In genomic region chr22:45240810-45241631, GRCh38 we compare ENCODE assay signal across 8 cellular contexts. TPM values are rescaled to one million over a fixed set of nuclear protein-coding genes. Genes with fewer than 3 reads are reported as not detected.
DNase-seq lines count a peak whose midpoint lies in the region; ATAC-seq and TF ChIP-seq lines count a peak whose summit lies in the region.

Gene KIAA0930, minus strand, starts transcription at chr22:45240894. Its CDS starts 191 bp downstream, at chr22:45240703.

- peaks cover 11 to 42% (median 28%) of the 10 kb centered on the region in 3 donors for H3K4me1 Mint-ChIP-seq in IgD-negative memory B cell
- H3K4me1 Mint-ChIP-seq in T-helper 17 cell, result peaks cover 21% of the 10 kb centered on the region

- no peaks in the 10 kb centered on the region for H3K36me3 ChIP-seq in adrenal gland (replicated peaks in 1 of 2)
- H3K36me3 ChIP-seq in heart right ventricle, result peaks cover 0 to 19% (median 0%) of the 10 kb centered on the region in 9 donors
- H3K36me3 ChIP-seq in tibial nerve, result peaks cover 0 to 13% (median 0%) of the 10 kb centered on the region in 3 donors

- intact Hi-C loops in adrenal gland (cut with DNase I) (loop anchor here in 1 of 2 donors (10.0 kb wide), 1 partner anchor 76 kb away; the partner anchor contains the start of gene NUP50), heart right ventricle (cut with DNase I) (loop anchor here in 1 of 10 donors (10.0 kb wide), 1 partner anchor 544 kb away; no protein-coding TSS in a partner anchor), posterior cingulate gyrus (cut with DNase I) (no loop called here)

- TF ChIP-seq CTCF in adrenal gland (IDR thresholded peaks at IDR 0.05) (no peak), heart right ventricle (IDR thresholded peaks at IDR 0.05) (no peak), tibial nerve (IDR thresholded peaks at IDR 0.05) (no peak)

- TF ChIP-seq EP300 in tibial nerve (IDR thresholded peaks at IDR 0.05), result no peak

- peaks cover 0 to 25% of the 10 kb centered on the region in 2 donors for H3K4me1 ChIP-seq in adrenal gland (replicated peaks in 1 of 2)
- H3K4me1 ChIP-seq in heart right ventricle, result peaks cover 3 to 50% (median 17%) of the 10 kb centered on the region in 9 donors
- H3K4me1 ChIP-seq in tibial nerve, result peaks cover 0 to 60% (median 27%) of the 10 kb centered on the region in 4 donors

- peak; percentile 69 for DNase-seq in DMS 273 (lab: John Stamatoyannopoulos, UW; ENCODE audit: unreplicated experiment)
- no peak for DNase-seq in DMS 273 treated with DMSO at 0.1 percent for 48 hours (lab: John Stamatoyannopoulos, UW)
- peak; percentile 50 to 80 (median 78) for DNase-seq in T-helper 17 cell
- peak; percentile 78 to 90 (median 85) for DNase-seq in adrenal gland
- DNase-seq in heart right ventricle, result peak; percentile 83 to 90
- peak; percentile 55 to 96 (median 75) for DNase-seq in posterior cingulate gyrus
- peak; percentile 65 to 73 for DNase-seq in tibial nerve (ENCODE audit: low spot score in 2 of 2)

- peaks cover 2% of the 10 kb centered on the region for H3K36me3 Mint-ChIP-seq in IgD-negative memory B cell
- peaks cover 2% of the 10 kb centered on the region for H3K36me3 Mint-ChIP-seq in T-helper 17 cell (ENCODE audit: low read depth)

- H3K27me3 Mint-ChIP-seq in IgD-negative memory B cell, result no peaks in the 10 kb centered on the region
- H3K27me3 Mint-ChIP-seq in T-helper 17 cell, result no peaks in the 10 kb centered on the region

- peak within 1 kb of the TSS; percentile 87 to 98 (median 94) for H3K4me3 Mint-ChIP-seq in IgD-negative memory B cell
- peak within 1 kb of the TSS; percentile 97 for H3K4me3 Mint-ChIP-seq in T-helper 17 cell

- H3K27ac ChIP-seq in adrenal gland, result peak within 1 kb of the TSS in 1 of 5 donors; percentile 46
- H3K27ac ChIP-seq in heart right ventricle, result peak within 1 kb of the TSS in 6 of 10 donors; percentile 19 to 80 (median 42)
- peak within 1 kb of the TSS in 3 of 4 donors; percentile 74 to 85 (median 78) for H3K27ac ChIP-seq in tibial nerve

- H3K4me3 ChIP-seq in adrenal gland, result peak within 1 kb of the TSS in 3 of 4 donors; percentile 40 to 85 (median 49)
- peak within 1 kb of the TSS; percentile 44 to 77 (median 62) for H3K4me3 ChIP-seq in heart right ventricle
- H3K4me3 ChIP-seq in tibial nerve, result peak within 1 kb of the TSS; percentile 62 to 89 (median 74)

- TF ChIP-seq POLR2A in adrenal gland (IDR thresholded peaks at IDR 0.05), result no peak
- no peak for TF ChIP-seq POLR2A in tibial nerve (IDR thresholded peaks at IDR 0.05)

- H3K9me3 Mint-ChIP-seq in IgD-negative memory B cell, result no peaks in the 10 kb centered on the region

- ATAC-seq in T-helper 17 cell (peak; percentile 81), heart right ventricle (peak; percentile 69 to 87 (median 78))

- H3K27ac Mint-ChIP-seq in IgD-negative memory B cell, result peak within 1 kb of the TSS; percentile 79 to 90 (median 85)
- H3K27ac Mint-ChIP-seq in T-helper 17 cell, result peak within 1 kb of the TSS; percentile 87

- H3K27me3 ChIP-seq in adrenal gland (no peaks in the 10 kb centered on the region), heart right ventricle (no peaks in the 10 kb centered on the region), tibial nerve (no peaks in the 10 kb centered on the region)

- WGBS in adrenal gland, 4 donors, result 7 to 50% (median 20%) methylated on average over 4 to 61 of the region's 66 CpGs
- 9 to 11% methylated on average over 30 to 60 of the region's 66 CpGs for WGBS in heart right ventricle, 2 donors
- 20 to 22% methylated on average over 19 to 20 of the region's 66 CpGs for WGBS in tibial nerve, 2 donors

- H3K9me3 ChIP-seq in T-helper 17 cell (ENCODE audit: control insufficient read depth, low read length, poor library complexity, severe bottlenecking), result no peaks in the 10 kb centered on the region
- no peaks in the 10 kb centered on the region for H3K9me3 ChIP-seq in adrenal gland (replicated peaks in 1 of 3)
- H3K9me3 ChIP-seq in heart right ventricle, result no peaks in the 10 kb centered on the region
- no peaks in the 10 kb centered on the region for H3K9me3 ChIP-seq in tibial nerve

RNA-seq across cellular contexts. Expression of gene KIAA0930, which starts in this region (rescaled TPM):
- 3.3 TPM for polyA plus RNA-seq in IgD-negative memory B cell
- 10 to 100 TPM; 10.9 to 11.6 TPM for total RNA-seq in T-helper 17 cell
- 100 to 1,000 TPM in 4 of 8 donors, 10 to 100 TPM in 4; 52.7 to 142 (median 96.4) TPM for total RNA-seq in adrenal gland
- polyA plus RNA-seq in adrenal gland, result 100 to 1,000 TPM in 2 of 3 donors, 10 to 100 TPM in 1; 43.3 to 183 (median 152) TPM
- total RNA-seq in heart right ventricle, result 10 to 100 TPM; 12.2 to 48.3 (median 16.9) TPM
- polyA plus RNA-seq in heart right ventricle, result 10 to 100 TPM in 1 of 2 donors, 1 to 10 TPM in 1; 9.1 to 16.2 TPM
- total RNA-seq in tibial nerve, result 10 to 100 TPM; 51.6 to 64.9 (median 62.0) TPM
